In genomic region chr20:23688684-23689398, GRCh38 we compare ENCODE assay signal across 9 cellular contexts. TPM values are rescaled to one million over a fixed set of nuclear protein-coding genes. Genes with fewer than 3 reads are reported as not detected.
DNase-seq lines count a peak whose midpoint lies in the region; ATAC-seq, FAIRE-seq and TF ChIP-seq lines count a peak whose summit lies in the region.
"Not testable (repeated sequence)": the region's sequence is repeated elsewhere in the genome, so short reads cannot be mapped to it uniquely, and the experiment has no call there.
"Had no signal": no experiment of that assay in that cellular context is flagged by ENCODE, and none has a peak within 500 bp of the region (broad histone marks: within the 10 kb centered on the region; RNA-seq: fewer than 3 reads in every experiment).

A gene with protein sequence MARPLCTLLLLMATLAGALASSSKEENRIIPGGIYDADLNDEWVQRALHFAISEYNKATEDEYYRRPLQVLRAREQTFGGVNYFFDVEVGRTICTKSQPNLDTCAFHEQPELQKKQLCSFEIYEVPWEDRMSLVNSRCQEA (minus strand): TSS chr20:23689038. CDS start chr20:23688969, 69 bp downstream.

- DNase-seq in Caco-2; GM23338 (ENCODE audit: low spot score); endothelial cell of umbilical vein (ENCODE audit: low read depth, low spot score); HepG2 (ENCODE audit: low spot score): not testable (repeated sequence)
- peak; percentile 58 for DNase-seq in NCI-H345 (lab: John Stamatoyannopoulos, UW)
- DNase-seq in PC-9: peak in 1 of 2 experiments; percentile 70

- not testable (repeated sequence) for H3K9ac ChIP-seq in endothelial cell of umbilical vein (replicated peaks; ENCODE audit: extremely low read depth, insufficient read depth, low read length); HepG2 (ENCODE audit: insufficient read depth, low read depth, low read length)

- not testable (repeated sequence) for H3K27ac ChIP-seq in GM23338 (ENCODE audit: low read depth); endothelial cell of umbilical vein (ENCODE audit: insufficient read depth, low read depth, low read length); HepG2 (ENCODE audit: extremely low read length, insufficient read depth, low read length)
- H3K27ac ChIP-seq in PC-9: peak within 1 kb of the TSS; percentile 65

- not testable (repeated sequence) for H3K9me1 ChIP-seq in endothelial cell of umbilical vein (replicated peaks; ENCODE audit: control insufficient read depth, extremely low read depth, insufficient read depth, low read length)

- peaks cover 27% of the 10 kb centered on the region for H3K4me1 Mint-ChIP-seq in Caco-2 (ENCODE audit: low read depth, unreplicated experiment)
- not testable (repeated sequence) for H3K4me1 Mint-ChIP-seq in GM23338

- not testable (repeated sequence) for TF ChIP-seq POLR2A in endothelial cell of umbilical vein (IDR thresholded peaks at IDR 0.05; ENCODE audit: low read depth, low read length); HepG2 (IDR thresholded peaks at IDR 0.05; ENCODE audit: insufficient read depth in 1 of 2, low read depth in 2 of 2, low read length in 2 of 2)

- FAIRE-seq in endothelial cell of umbilical vein (lab: Jason Lieb, UNC): peak; percentile 18
- not testable (repeated sequence) for FAIRE-seq in HepG2 (lab: Jason Lieb, UNC)

- not testable (repeated sequence) for H3K9me3 ChIP-seq in Caco-2; PC-9 (ENCODE audit: insufficient read depth, low read depth); endothelial cell of umbilical vein (replicated peaks; ENCODE audit: control insufficient read depth, insufficient read depth, low read length); HepG2 (ENCODE audit: low read length)

- not testable (repeated sequence) for H3K27me3 Mint-ChIP-seq in Caco-2 (ENCODE audit: insufficient read depth, unreplicated experiment)
- peaks cover 14% of the 10 kb centered on the region for H3K27me3 Mint-ChIP-seq in GM23338 (ENCODE audit: insufficient read depth, low read depth, poor library complexity)

- not testable (repeated sequence) for TF ChIP-seq RAD21 in HepG2 (CRISPR knock-in tag; IDR thresholded peaks at IDR 0.05)

- H3K4me2 ChIP-seq in GM23338; endothelial cell of umbilical vein (ENCODE audit: insufficient read depth, low read length); HepG2 (ENCODE audit: low read depth, low read length): not testable (repeated sequence)
- peak within 1 kb of the TSS; percentile 61 for H3K4me2 ChIP-seq in PC-9

- H3K4me3 ChIP-seq in Caco-2 (ENCODE audit: low read depth, low read length); GM23338; endothelial cell of umbilical vein (replicated peaks in 1 of 3; ENCODE audit: insufficient read depth in 1 of 3, low read depth in 1 of 3, low read length in 3 of 3); HepG2 (replicated peaks in 1 of 3; ENCODE audit: insufficient read depth in 1 of 3, low read depth in 2 of 3, low read length in 3 of 3): not testable (repeated sequence)
- peak within 1 kb of the TSS; percentile 23; the same call in 1 of the 2 replicates for H3K4me3 ChIP-seq in PC-9

- peaks cover 18% of the 10 kb centered on the region for H3K4me1 ChIP-seq in Caco-2
- not testable (repeated sequence) for H3K4me1 ChIP-seq in GM23338 (ENCODE audit: insufficient read depth); HepG2 (ENCODE audit: insufficient read depth, low read length)
- peaks cover 70% of the 10 kb centered on the region for H3K4me1 ChIP-seq in PC-9 (replicated peaks; ENCODE audit: insufficient read depth)
- peaks cover 33% of the 10 kb centered on the region for H3K4me1 ChIP-seq in endothelial cell of umbilical vein (ENCODE audit: control insufficient read depth, extremely low read depth, insufficient read depth, low read length)

- dilution Hi-C loops in endothelial cell of umbilical vein (cut with MboI; ENCODE audit: extremely low pct_ligation_motif_present, low sequenced_read_pairs): not testable (repeated sequence)

- not testable (repeated sequence) for H3K9me2 ChIP-seq in GM23338 (ENCODE audit: insufficient read depth); PC-9 (ENCODE audit: insufficient read depth)

- not testable (repeated sequence) for H3K9me3 Mint-ChIP-seq in Caco-2 (ENCODE audit: unreplicated experiment); GM23338

- POLR2A ChIA-PET in Caco-2 (lab: Charles Lee); PC-9 (lab: Charles Lee; ENCODE audit: unreplicated experiment); endothelial cell of umbilical vein (lab: Charles Lee); HepG2 (lab: Yijun Ruan, JAX): not testable (repeated sequence)

- not testable (repeated sequence) for BruUV-seq in Caco-2 (replicated peaks; lab: Mats Ljungman, UMichigan); PC-9 (replicated peaks; lab: Mats Ljungman, UMichigan); endothelial cell of umbilical vein (replicated peaks; lab: Mats Ljungman, UMichigan); HepG2 (replicated peaks; lab: Mats Ljungman, UMichigan)

- not testable (repeated sequence) for H4K20me1 ChIP-seq in GM23338 (replicated peaks; ENCODE audit: insufficient read depth); PC-9 (ENCODE audit: insufficient read depth); endothelial cell of umbilical vein (replicated peaks; ENCODE audit: control insufficient read depth, extremely low read depth, insufficient read depth, low read length); HepG2 (ENCODE audit: insufficient read depth, low read length)

- peak within 1 kb of the TSS; percentile 24 for H3K4me3 Mint-ChIP-seq in Caco-2 (ENCODE audit: unreplicated experiment)
- H3K4me3 Mint-ChIP-seq in GM23338: not testable (repeated sequence)

- intact Hi-C loops in Caco-2 (cut with micrococcal nuclease; ENCODE audit: unreplicated experiment); PC-9 (cut with micrococcal nuclease; ENCODE audit: unreplicated experiment); endothelial cell of umbilical vein (cut with micrococcal nuclease); HepG2 (cut with micrococcal nuclease; ENCODE audit: unreplicated experiment): not testable (repeated sequence)

- CTCF ChIA-PET in Caco-2 (lab: Charles Lee): interaction anchor here (0.6 kb wide), 1 partner anchor 20 kb away, joined by 3 read pairs; no protein-coding TSS in a partner anchor
- CTCF ChIA-PET in PC-9 (lab: Charles Lee); endothelial cell of umbilical vein (lab: Charles Lee); HepG2 (lab: Yijun Ruan, JAX; ENCODE audit: low intra/inter-chr PET ratio, low total read pairs): not testable (repeated sequence)

- TF ChIP-seq CTCF in Caco-2 (IDR thresholded peaks at IDR 0.05; ENCODE audit: insufficient read depth in 1 of 2, low read depth in 1 of 2, low read length in 1 of 2, severe bottlenecking in 1 of 2, unreplicated experiment in 1 of 2); GM23338 (conservative IDR thresholded peaks at IDR 0.05; ENCODE audit: low read depth in 2 of 2); PC-9 (conservative IDR thresholded peaks at IDR 0.05); endothelial cell of umbilical vein (IDR thresholded peaks at IDR 0.05; ENCODE audit: extremely low read depth in 1 of 2, insufficient read depth in 1 of 2, low read depth in 1 of 2, low read length in 2 of 2); HepG2 (CRISPR knock-in tag; IDR thresholded peaks at IDR 0.05): not testable (repeated sequence)

- WGBS in HepG2 (ENCODE audit: low lambda C conversion rate): 48% methylated on average over 9 of the region's 12 CpGs

- not testable (repeated sequence) for H3K27ac Mint-ChIP-seq in Caco-2 (ENCODE audit: unreplicated experiment); GM23338

- peak; percentile 70; the same call in 2 of the 3 replicates for ATAC-seq in GM23338
- ATAC-seq in HepG2: not testable (repeated sequence)

- H3K79me2 ChIP-seq in GM23338 (replicated peaks; ENCODE audit: insufficient read depth); PC-9 (ENCODE audit: low read depth); endothelial cell of umbilical vein (ENCODE audit: control insufficient read depth, insufficient read depth, low read length); HepG2 (ENCODE audit: insufficient read depth, low read length): not testable (repeated sequence)

- in situ Hi-C loops in HepG2 (cut with HindIII; ENCODE audit: extremely low pct_ligation_motif_present, low pct_unique_long_range_greater_than_20kb): not testable (repeated sequence)

- not testable (repeated sequence) for TF ChIP-seq EP300 in HepG2 (IDR thresholded peaks at IDR 0.05; ENCODE audit: low read depth in 2 of 2, low read length in 2 of 2); HepG2 (CRISPR knock-in tag; IDR thresholded peaks at IDR 0.05; ENCODE audit: borderline replicate concordance)

- peaks cover 12% of the 10 kb centered on the region for H3K36me3 Mint-ChIP-seq in Caco-2 (ENCODE audit: insufficient read depth, unreplicated experiment)
- H3K36me3 Mint-ChIP-seq in GM23338 (ENCODE audit: low read depth): not testable (repeated sequence)

- not testable (repeated sequence) for H3K27me3 ChIP-seq in Caco-2 (replicated peaks; ENCODE audit: control insufficient read depth, insufficient read depth, low read length); GM23338 (ENCODE audit: insufficient read depth); PC-9 (ENCODE audit: insufficient read depth, low read depth); endothelial cell of umbilical vein (ENCODE audit: control insufficient read depth in 2 of 2, insufficient read depth in 2 of 2, low read length in 2 of 2)
- H3K27me3 ChIP-seq in HepG2 (ENCODE audit: control insufficient read depth in 1 of 2, insufficient read depth in 2 of 2, low read length in 2 of 2): peaks cover 1 to 14% of the 10 kb centered on the region in 2 experiments; a peak in 2 of 5 replicates

- not testable (repeated sequence) for H2AFZ ChIP-seq in GM23338; PC-9; HepG2 (ENCODE audit: low read length)
- peak within 1 kb of the TSS; percentile 51 for H2AFZ ChIP-seq in endothelial cell of umbilical vein (ENCODE audit: low read depth, low read length)

- not testable (repeated sequence) for H3F3A ChIP-seq in GM23338 (replicated peaks; ENCODE audit: low read depth)
- peaks cover 19% of the 10 kb centered on the region; the same call in 1 of the 2 replicates for H3F3A ChIP-seq in PC-9 (ENCODE audit: insufficient read depth, low read depth)

- not testable (repeated sequence) for H3K36me3 ChIP-seq in Caco-2 (ENCODE audit: control insufficient read depth, insufficient read depth, low read length); GM23338 (ENCODE audit: insufficient read depth); PC-9 (ENCODE audit: low read depth); endothelial cell of umbilical vein (ENCODE audit: control insufficient read depth in 2 of 2, extremely low read depth in 1 of 2, insufficient read depth in 2 of 2, low read length in 2 of 2); HepG2 (replicated peaks in 1 of 2; ENCODE audit: control insufficient read depth in 1 of 2, insufficient read depth in 2 of 2, low read length in 2 of 2)

RNA-seq across cellular contexts. Expression of the gene that starts here (rescaled TPM):
- total RNA-seq in Caco-2 (2022): 2.7 and 4.2 TPM in 2 replicates
- not detected in 2 replicates for total RNA-seq in GM23338 (2014; rRNA removed; shearing (Covaris generic))
- polyA plus RNA-seq in GM23338 (2016; fragmentation: Nextera tagmentation; extraction: Ambion mirVana): not detected in 2 replicates
- total RNA-seq in PC-9 (2021): 0.78 TPM in 1 of 2 replicates, not detected in the other
- total RNA-seq in endothelial cell of umbilical vein: not detected in 2 replicates
- not detected in 2 replicates for polyA plus RNA-seq in endothelial cell of umbilical vein
- not detected in 2 replicates for polyA plus RNA-seq in endothelial cell of umbilical vein (2011; cell fraction: cytosol; rRNA removed)
- polyA plus RNA-seq in endothelial cell of umbilical vein (2011; cell fraction: nucleus; rRNA removed): not detected in 2 replicates
- polyA plus RNA-seq in endothelial cell of umbilical vein (2012): 0.43 and 0.61 TPM in 2 replicates
- not detected in 2 replicates for polyA minus RNA-seq in endothelial cell of umbilical vein
- polyA minus RNA-seq in endothelial cell of umbilical vein (2011; cell fraction: cytosol; rRNA and poly(A)+ RNA removed): not detected
- not detected in 2 replicates for polyA minus RNA-seq in endothelial cell of umbilical vein (2011; cell fraction: nucleus; rRNA and poly(A)+ RNA removed)
- total RNA-seq in HepG2 (2016; rRNA removed; fragmentation: Illumina TruSeq; extraction: Trizol): not detected in 2 replicates
- total RNA-seq in HepG2 (2016; cell fraction: cytosol; rRNA removed; fragmentation: Illumina TruSeq; extraction: Trizol; ENCODE audit: low read depth): not detected in 2 replicates
- not detected in 2 replicates for total RNA-seq in HepG2 (2016; cell fraction: insoluble cytoplasmic fraction; rRNA removed; fragmentation: Illumina TruSeq; extraction: Trizol)
- total RNA-seq in HepG2 (2016; cell fraction: membrane; rRNA removed; fragmentation: Illumina TruSeq; extraction: Trizol): not detected in 2 replicates
- not detected in 2 replicates for total RNA-seq in HepG2 (2016; cell fraction: nucleus; rRNA removed; fragmentation: Illumina TruSeq; extraction: Trizol)
- 0.16 TPM in 1 of 2 replicates, not detected in the other for polyA plus RNA-seq in HepG2 (2011; rRNA removed)
- not detected in 2 replicates for polyA plus RNA-seq in HepG2 (2011; cell fraction: cytosol; rRNA removed)
- not detected in 2 replicates for polyA plus RNA-seq in HepG2 (2011; cell fraction: nucleus; rRNA removed)
- not detected in 2 replicates for polyA plus RNA-seq in HepG2 (2012)
- not detected in 2 replicates for polyA plus RNA-seq in HepG2 (2016; cell fraction: cytosol; fragmentation: Illumina TruSeq; extraction: Trizol; ENCODE audit: low read depth)
- not detected in 2 replicates for polyA plus RNA-seq in HepG2 (2016; cell fraction: insoluble cytoplasmic fraction; fragmentation: Illumina TruSeq; extraction: Trizol; ENCODE audit: low read depth)
- polyA plus RNA-seq in HepG2 (2016; cell fraction: membrane; fragmentation: Illumina TruSeq; extraction: Trizol; ENCODE audit: low read depth): not detected in 2 replicates
- not detected in 2 replicates for polyA plus RNA-seq in HepG2 (2016; cell fraction: nucleus; fragmentation: Illumina TruSeq; extraction: Trizol; ENCODE audit: insufficient read depth, low read depth)
- not detected in 2 replicates for polyA minus RNA-seq in HepG2 (2011; rRNA and poly(A)+ RNA removed; ENCODE audit: low replicate concordance)
- polyA minus RNA-seq in HepG2 (2011; cell fraction: cytosol; rRNA and poly(A)+ RNA removed): not detected in 2 replicates
- not detected in 2 replicates for polyA minus RNA-seq in HepG2 (2011; cell fraction: nucleus; rRNA and poly(A)+ RNA removed)
- total RNA-seq: CD4-positive, alpha-beta memory T cell; H9 had no signal
- polyA plus RNA-seq: CD14-positive monocyte; CD4-positive, alpha-beta memory T cell had no signal

Comparison
In these comparisons a context has a peak if more than half of its experiments do, and no peak if none do; other contexts are left out.
1. Peak in ATAC-seq in GM23338; RNA of the gene not detected or under 1 TPM.